Comparison of ENCODE assay signal across 12 cellular contexts in genomic region chr5:178467261-178468195, GRCh38.
DNase-seq lines count a peak whose midpoint lies in the region; ATAC-seq and TF ChIP-seq lines count a peak whose summit lies in the region.
"Had no signal": no experiment of that assay in that cellular context is flagged by ENCODE, and none has a peak within 500 bp of the region (broad histone marks: within the 10 kb centered on the region; RNA-seq: fewer than 3 reads in every experiment).

No MANE protein-coding gene starts in this region.

- H3K36me3 Mint-ChIP-seq in osteocyte (ENCODE audit: unreplicated experiment): no peaks in the 10 kb centered on the region
- H3K36me3 Mint-ChIP-seq: CD8-positive, alpha-beta memory T cell had no signal

- DNase-seq in Ammon's horn (ENCODE audit: low spot score) (peak; percentile 32), RWPE2 (ENCODE audit: low spot score) (no peak), fibroblast of mammary gland (ENCODE audit: low read depth) (peak; percentile 3), osteocyte (ENCODE audit: extremely low spot score, unreplicated experiment) (peak; percentile 64), NCI-H1092 (lab: John Stamatoyannopoulos, UW) (no peak), NCI-H82 treated with DMSO at 0.1 percent for 48 hours (lab: John Stamatoyannopoulos, UW; ENCODE audit: unreplicated experiment) (no peak)
- no peak for DNase-seq in stimulated activated CD4-positive, alpha-beta T cell treated with anti-CD3 and anti-CD28 coated beads, Interleukin-15, amount 100 ng/mL, for 24 hours
- DNase-seq: activated naive CD4-positive, alpha-beta T cell treated with anti-CD3 and anti-CD28 coated beads, Interleukin-2, amount 50 U/mL, for 16 hours; CD8-positive, alpha-beta memory T cell; NCI-H1417; stimulated activated naive CD8-positive, alpha-beta T cell treated with anti-CD3 and anti-CD28 coated beads, Interleukin-15, amount 100 ng/mL, for 72 hours had no signal

- no peak overlapping the region for H3K4me3 Mint-ChIP-seq in osteocyte (ENCODE audit: unreplicated experiment)
- H3K4me3 Mint-ChIP-seq: stimulated activated naive CD8-positive, alpha-beta T cell treated with anti-CD3 and anti-CD28 coated beads, Interleukin-15, amount 100 ng/mL, for 72 hours had no signal

- H3K9me3 ChIP-seq in RWPE2 (ENCODE audit: severe bottlenecking): no peaks in the 10 kb centered on the region

- no peak overlapping the region for H3K27ac ChIP-seq in RWPE2 (ENCODE audit: poor library complexity, severe bottlenecking)

- H3K4me3 ChIP-seq in RWPE2 (ENCODE audit: severe bottlenecking): no peak overlapping the region
- H3K4me3 ChIP-seq in fibroblast of mammary gland (ENCODE audit: control insufficient read depth, low read depth, low read length): no peak overlapping the region

- H3K4me1 Mint-ChIP-seq in osteocyte (ENCODE audit: unreplicated experiment): no peaks in the 10 kb centered on the region
- H3K4me1 Mint-ChIP-seq: CD8-positive, alpha-beta memory T cell; stimulated activated naive CD8-positive, alpha-beta T cell treated with anti-CD3 and anti-CD28 coated beads, Interleukin-15, amount 100 ng/mL, for 72 hours had no signal

- TF ChIP-seq CTCF in RWPE2 (IDR thresholded peaks at IDR 0.05; ENCODE audit: poor library complexity, severe bottlenecking) (no peak), fibroblast of mammary gland (conservative IDR thresholded peaks at IDR 0.05; ENCODE audit: control insufficient read depth, insufficient read depth, low read depth, low read length) (no peak), osteocyte (IDR thresholded peaks at IDR 0.05) (no peak)

- no peaks in the 10 kb centered on the region for H3K36me3 ChIP-seq in RWPE2 (ENCODE audit: low read depth)

- H3K27me3 ChIP-seq in RWPE2 (ENCODE audit: insufficient read depth, poor library complexity, severe bottlenecking): no peaks in the 10 kb centered on the region

- H3K4me1 ChIP-seq in RWPE2 (ENCODE audit: insufficient read depth, poor library complexity, severe bottlenecking): no peaks in the 10 kb centered on the region

- H3K27ac Mint-ChIP-seq in osteocyte (ENCODE audit: unreplicated experiment): no peak overlapping the region
- H3K27ac Mint-ChIP-seq: CD8-positive, alpha-beta memory T cell; stimulated activated naive CD8-positive, alpha-beta T cell treated with anti-CD3 and anti-CD28 coated beads, Interleukin-15, amount 100 ng/mL, for 72 hours had no signal

- no peaks in the 10 kb centered on the region for H3K9me3 Mint-ChIP-seq in osteocyte (ENCODE audit: unreplicated experiment)
- H3K9me3 Mint-ChIP-seq: CD8-positive, alpha-beta memory T cell; stimulated activated naive CD8-positive, alpha-beta T cell treated with anti-CD3 and anti-CD28 coated beads, Interleukin-15, amount 100 ng/mL, for 72 hours had no signal

- ATAC-seq in RWPE2 (ENCODE audit: low read depth): peak; percentile 20; the same call in 2 of the 3 replicates
- ATAC-seq in HG02885 (IDR thresholded peaks at IDR 0.05; ENCODE audit: poor library complexity, unreplicated experiment): no peak
- ATAC-seq: stimulated activated naive CD8-positive, alpha-beta T cell treated with anti-CD3 and anti-CD28 coated beads, Interleukin-15, amount 100 ng/mL, for 72 hours had no signal

- no peaks in the 10 kb centered on the region for H3K27me3 Mint-ChIP-seq in osteocyte (ENCODE audit: unreplicated experiment)
- H3K27me3 Mint-ChIP-seq: stimulated activated naive CD8-positive, alpha-beta T cell treated with anti-CD3 and anti-CD28 coated beads, Interleukin-15, amount 100 ng/mL, for 72 hours had no signal

Comparison
In these comparisons a context has a peak if more than half of its experiments do, and no peak if none do; other contexts are left out.
1. DNase-seq: peak in Ammon's horn (single experiment), fibroblast of mammary gland (single experiment) and osteocyte (single experiment); none in RWPE2 (single experiment), NCI-H1092 (single experiment), stimulated activated CD4-positive, alpha-beta T cell treated with anti-CD3 and anti-CD28 coated beads, Interleukin-15, amount 100 ng/mL, for 24 hours (single experiment) and NCI-H82 treated with DMSO at 0.1 percent for 48 hours (single experiment).